In genomic region chr6:31582230-31582601, GRCh38 we compare ENCODE assay signal across 8 cellular contexts. TPM values are rescaled to one million over a fixed set of nuclear protein-coding genes. Genes with fewer than 3 reads are reported as not detected.
DNase-seq lines count a peak whose midpoint lies in the region; ATAC-seq, FAIRE-seq and TF ChIP-seq lines count a peak whose summit lies in the region.

Gene LTB (minus strand): TSS chr6:31582424. CDS start chr6:31582417, 7 bp downstream.

- H3K9me2 ChIP-seq in OCI-LY7 (ENCODE audit: insufficient read depth, low read length): no peaks in the 10 kb centered on the region

- CTCF ChIA-PET in AG04449 (lab: Yijun Ruan, JAX) (interaction anchor here (1.1 to 31.3 kb wide), 5 partner anchors 7 to 54 kb away, joined by 3 to 1569 read pairs (median 40); partner anchors contain the start of genes ATP6V1G2, DDX39B, LTA and NCR3), OCI-LY7 (lab: Charles Lee; ENCODE audit: unreplicated experiment) (interaction anchor here (0.6 to 4.4 kb wide), 5 partner anchors 7 to 34 kb away, joined by 3 to 27 read pairs (median 3); partner anchors contain the start of gene TNF), HepG2 (lab: Yijun Ruan, JAX; ENCODE audit: low intra/inter-chr PET ratio, low total read pairs) (interaction anchor here (3.2 kb wide), 1 partner anchor 16 kb away, joined by 35 read pairs; no protein-coding TSS in a partner anchor)

- TF ChIP-seq POLR2A in HepG2 (IDR thresholded peaks at IDR 0.05; ENCODE audit: insufficient read depth in 1 of 2, low read depth in 2 of 2, low read length in 2 of 2): no peak
- no peak for TF ChIP-seq POLR2A in suprapubic skin (IDR thresholded peaks at IDR 0.05)

- no peak for FAIRE-seq in HepG2 (lab: Jason Lieb, UNC)

- TF ChIP-seq CTCF in AG04449 (IDR thresholded peaks at IDR 0.05; ENCODE audit: insufficient read depth, low read length, missing control alignments) (no peak), OCI-LY7 (conservative IDR thresholded peaks at IDR 0.05; ENCODE audit: low read length) (no peak), ascending aorta (IDR thresholded peaks at IDR 0.05) (no peak), HepG2 (CRISPR knock-in tag; IDR thresholded peaks at IDR 0.05) (no peak), suprapubic skin (IDR thresholded peaks at IDR 0.05) (no peak)

- ATAC-seq in HepG2: peak; percentile 53
- ATAC-seq in HG02623 (IDR thresholded peaks at IDR 0.05; ENCODE audit: unreplicated experiment): no peak

- peak within 1 kb of the TSS; percentile 12; the same call in 1 of the 2 replicates for H2AFZ ChIP-seq in OCI-LY7 (ENCODE audit: low read length)
- peak within 1 kb of the TSS; percentile 64 for H2AFZ ChIP-seq in HepG2 (ENCODE audit: low read length)

- BruUV-seq in OCI-LY7 (replicated peaks; lab: Mats Ljungman, UMichigan) (no TSS peak), HepG2 (replicated peaks; lab: Mats Ljungman, UMichigan) (no TSS peak)

- H3K4me1 ChIP-seq in OCI-LY7 (ENCODE audit: insufficient read depth, low read length, poor library complexity, severe bottlenecking) (peaks cover 78% of the 10 kb centered on the region), ascending aorta (peaks cover 0 to 12% of the 10 kb centered on the region in 2 donors), HepG2 (ENCODE audit: insufficient read depth, low read length) (peaks cover 25% of the 10 kb centered on the region), suprapubic skin (peaks cover 10% of the 10 kb centered on the region)

- H4K20me1 ChIP-seq in OCI-LY7 (ENCODE audit: insufficient read depth, low read length) (no peaks in the 10 kb centered on the region), HepG2 (ENCODE audit: insufficient read depth, low read length) (no peaks in the 10 kb centered on the region)

- in situ Hi-C loops in HepG2 (cut with HindIII; ENCODE audit: extremely low pct_ligation_motif_present, low pct_unique_long_range_greater_than_20kb): no loop called here

- H3K9me3 ChIP-seq in OCI-LY7 (ENCODE audit: low read length) (no peaks in the 10 kb centered on the region), ascending aorta (no peaks in the 10 kb centered on the region), HepG2 (ENCODE audit: low read length) (no peaks in the 10 kb centered on the region), suprapubic skin (no peaks in the 10 kb centered on the region)

- H3K4me3 ChIP-seq in AG04449 (ENCODE audit: low read depth, low read length): peak within 1 kb of the TSS; percentile 89
- peak within 1 kb of the TSS; percentile 87 for H3K4me3 ChIP-seq in OCI-LY7 (ENCODE audit: low read depth, low read length, poor library complexity, severe bottlenecking)
- H3K4me3 ChIP-seq in ascending aorta: peak within 1 kb of the TSS; percentile 69 to 86
- peak within 1 kb of the TSS; percentile 67 to 88 (median 78) for H3K4me3 ChIP-seq in HepG2 (replicated peaks in 1 of 3; ENCODE audit: insufficient read depth in 1 of 3, low read depth in 2 of 3, low read length in 3 of 3)
- H3K4me3 ChIP-seq in suprapubic skin: peak within 1 kb of the TSS; percentile 62

- DNase-seq in AG04449 (ENCODE audit: low read depth, low spot score) (no peak), OCI-LY7 (ENCODE audit: low spot score) (peak; percentile 87), ascending aorta (ENCODE audit: low spot score in 2 of 2) (no peak), HepG2 (ENCODE audit: low spot score) (no peak), suprapubic skin (ENCODE audit: low spot score in 2 of 2) (no peak), COR-L47 (lab: John Stamatoyannopoulos, UW) (no peak), SK-N-DZ (ENCODE audit: low spot score) (no peak)

- TF ChIP-seq RAD21 in HepG2 (CRISPR knock-in tag; IDR thresholded peaks at IDR 0.05): no peak

- POLR2A ChIA-PET in AG04449 (lab: Yijun Ruan, JAX): interaction anchor here (1.9 kb wide), 2 partner anchors 16 to 35 kb away, joined by 4 read pairs; partner anchors contain the start of gene NFKBIL1
- POLR2A ChIA-PET in OCI-LY7 (lab: Charles Lee): interaction anchor here (0.6 to 6.0 kb wide), 9 partner anchors 8 to 71 kb away, joined by 3 to 49 read pairs (median 5); partner anchors contain the start of genes BAG6, NCR3 and NFKBIL1
- POLR2A ChIA-PET in HepG2 (lab: Yijun Ruan, JAX): interaction anchor here (1.0 to 2.8 kb wide), 4 partner anchors 16 to 245 kb away, joined by 3 to 15 read pairs (median 3); partner anchors contain the start of genes DDX39B and HSPA1B

- intact Hi-C loops in OCI-LY7 (cut with micrococcal nuclease; ENCODE audit: unreplicated experiment): loop anchor here (10.0 kb wide), 1 partner anchor 177 kb away; the partner anchor contains the start of gene MICA
- intact Hi-C loops in ascending aorta (cut with DNase I): no loop called here
- intact Hi-C loops in HepG2 (cut with micrococcal nuclease; ENCODE audit: unreplicated experiment): loop anchor here (1.0 to 5.0 kb wide), 2 partner anchors 21 to 35 kb away; partner anchors contain the start of genes ATP6V1G2 and NFKBIL1

- TF ChIP-seq EP300 in HepG2 (IDR thresholded peaks at IDR 0.05; ENCODE audit: low read depth in 2 of 2, low read length in 2 of 2) (no peak), HepG2 (CRISPR knock-in tag; IDR thresholded peaks at IDR 0.05; ENCODE audit: borderline replicate concordance) (no peak), suprapubic skin (IDR thresholded peaks at IDR 0.05) (no peak)

- H3K79me2 ChIP-seq in OCI-LY7 (ENCODE audit: insufficient read depth, low read depth, low read length) (peaks cover 11% of the 10 kb centered on the region; the same call in 1 of the 2 replicates), HepG2 (ENCODE audit: insufficient read depth, low read length) (no peaks in the 10 kb centered on the region)

- peaks cover 12% of the 10 kb centered on the region; the same call in 1 of the 2 replicates for H3K36me3 ChIP-seq in OCI-LY7 (ENCODE audit: insufficient read depth, low read length)
- no peaks in the 10 kb centered on the region for H3K36me3 ChIP-seq in ascending aorta
- no peaks in the 10 kb centered on the region for H3K36me3 ChIP-seq in HepG2 (replicated peaks in 1 of 2; ENCODE audit: control insufficient read depth in 1 of 2, insufficient read depth in 2 of 2, low read length in 2 of 2)
- H3K36me3 ChIP-seq in suprapubic skin: no peaks in the 10 kb centered on the region

- H3K9ac ChIP-seq in HepG2 (ENCODE audit: insufficient read depth, low read depth, low read length): peak within 1 kb of the TSS; percentile 65

- 28% methylated on average over 3 of the region's 3 CpGs for WGBS in HepG2 (ENCODE audit: low lambda C conversion rate)
- WGBS in suprapubic skin: 63% methylated on average over 2 of the region's 3 CpGs

- H3K27ac ChIP-seq in OCI-LY7 (ENCODE audit: low read depth, low read length, poor library complexity, severe bottlenecking) (peak within 1 kb of the TSS; percentile 86), ascending aorta (peak within 1 kb of the TSS; percentile 58 to 75), HepG2 (ENCODE audit: extremely low read length, insufficient read depth, low read length) (no peak within 1 kb of the TSS), suprapubic skin (peak within 1 kb of the TSS; percentile 39)

- H3K4me2 ChIP-seq in OCI-LY7 (ENCODE audit: low read length) (peak within 1 kb of the TSS; percentile 88), HepG2 (ENCODE audit: low read depth, low read length) (peak within 1 kb of the TSS; percentile 99)

- no peaks in the 10 kb centered on the region for H3K27me3 ChIP-seq in ascending aorta
- H3K27me3 ChIP-seq in HepG2 (ENCODE audit: control insufficient read depth in 1 of 2, insufficient read depth in 2 of 2, low read length in 2 of 2): peaks cover 7 to 64% of the 10 kb centered on the region in 2 experiments; a peak in 4 of 5 replicates
- H3K27me3 ChIP-seq in suprapubic skin: no peaks in the 10 kb centered on the region

TF ChIP-seq in HepG2, 621 proteins besides CTCF, POLR2A, EP300 and RAD21:
- TF ChIP-seq ZNF263 (CRISPR knock-in tag; IDR thresholded peaks at IDR 0.05) (peak; percentile 50; the same call in 1 of the 2 replicates), ZNF451 (CRISPR knock-in tag; IDR thresholded peaks at IDR 0.05) (0 out of 2 replicates have a peak, but pooled peaks have one; percentile 29), PITX1 (CRISPR knock-in tag; IDR thresholded peaks at IDR 0.05) (0 out of 2 replicates have a peak, but pooled peaks have one; percentile 1), ZNF709 (CRISPR knock-in tag; IDR thresholded peaks at IDR 0.05) (no peak)

RNA-seq across cellular contexts. Expression of gene LTB, which starts in this region (rescaled TPM):
- 36.5 and 46.8 TPM in 2 replicates for total RNA-seq in OCI-LY7 (2014; rRNA removed; shearing (Covaris generic))
- total RNA-seq in OCI-LY7 (2022) (36.9 and 39.2 TPM in 2 replicates), ascending aorta (not detected), HepG2 (2016; rRNA removed; fragmentation: Illumina TruSeq; extraction: Trizol) (0.22 TPM in 1 of 2 replicates, not detected in the other), suprapubic skin (not detected)
- not detected in 2 replicates for total RNA-seq in HepG2 (2016; cell fraction: cytosol; rRNA removed; fragmentation: Illumina TruSeq; extraction: Trizol; ENCODE audit: low read depth)
- 0.13 and 0.46 TPM in 2 replicates for total RNA-seq in HepG2 (2016; cell fraction: insoluble cytoplasmic fraction; rRNA removed; fragmentation: Illumina TruSeq; extraction: Trizol)
- total RNA-seq in HepG2 (2016; cell fraction: membrane; rRNA removed; fragmentation: Illumina TruSeq; extraction: Trizol): not detected in 2 replicates
- not detected in 2 replicates for total RNA-seq in HepG2 (2016; cell fraction: nucleus; rRNA removed; fragmentation: Illumina TruSeq; extraction: Trizol)
- 0.09 and 0.30 TPM in 2 replicates for polyA plus RNA-seq in HepG2 (2011; rRNA removed)
- 0.19 and 0.27 TPM in 2 replicates for polyA plus RNA-seq in HepG2 (2011; cell fraction: cytosol; rRNA removed)
- polyA plus RNA-seq in HepG2 (2011; cell fraction: nucleus; rRNA removed): 0.54 TPM in 1 of 2 replicates, not detected in the other
- polyA plus RNA-seq in HepG2 (2012): 0.29 TPM in 1 of 2 replicates, not detected in the other
- polyA plus RNA-seq in HepG2 (2016; cell fraction: cytosol; fragmentation: Illumina TruSeq; extraction: Trizol; ENCODE audit: low read depth): 0.15 and 0.16 TPM in 2 replicates
- 0.41 TPM in 1 of 2 replicates, not detected in the other for polyA plus RNA-seq in HepG2 (2016; cell fraction: insoluble cytoplasmic fraction; fragmentation: Illumina TruSeq; extraction: Trizol; ENCODE audit: low read depth)
- 0.20 and 0.23 TPM in 2 replicates for polyA plus RNA-seq in HepG2 (2016; cell fraction: membrane; fragmentation: Illumina TruSeq; extraction: Trizol; ENCODE audit: low read depth)
- polyA plus RNA-seq in HepG2 (2016; cell fraction: nucleus; fragmentation: Illumina TruSeq; extraction: Trizol; ENCODE audit: insufficient read depth, low read depth): not detected in 2 replicates
- polyA minus RNA-seq in HepG2 (2011; rRNA and poly(A)+ RNA removed; ENCODE audit: low replicate concordance): not detected in 2 replicates
- polyA minus RNA-seq in HepG2 (2011; cell fraction: cytosol; rRNA and poly(A)+ RNA removed): not detected in 2 replicates
- polyA minus RNA-seq in HepG2 (2011; cell fraction: nucleus; rRNA and poly(A)+ RNA removed): not detected in 2 replicates
- not detected in 2 replicates for polyA plus RNA-seq in SK-N-DZ (2014; cell fraction: cytosol; rRNA removed)
- polyA plus RNA-seq in SK-N-DZ (2014; cell fraction: nucleus; rRNA removed): not detected in 2 replicates

Comparison
In these comparisons a context has a peak if more than half of its experiments do, and no peak if none do; other contexts are left out.
1. RNA of gene LTB (total RNA-seq): 36.5 to 46.8 TPM in OCI-LY7; not detected in suprapubic skin, 0.13 to 0.46 TPM in HepG2 and not detected in ascending aorta (single experiment); every median in the first group is over 10 times any median in the second.
2. Peak in ATAC-seq, H3K4me3 ChIP-seq, H3K9ac ChIP-seq and H3K4me2 ChIP-seq in HepG2; RNA of the gene not detected or under 1 TPM.
3. Peak in every context shown above with its lines, with median percentiles within 50 percentile points of each other: H3K4me3 ChIP-seq.